ENCODE assay signal across 18 cellular contexts in the genomic region with DNA sequence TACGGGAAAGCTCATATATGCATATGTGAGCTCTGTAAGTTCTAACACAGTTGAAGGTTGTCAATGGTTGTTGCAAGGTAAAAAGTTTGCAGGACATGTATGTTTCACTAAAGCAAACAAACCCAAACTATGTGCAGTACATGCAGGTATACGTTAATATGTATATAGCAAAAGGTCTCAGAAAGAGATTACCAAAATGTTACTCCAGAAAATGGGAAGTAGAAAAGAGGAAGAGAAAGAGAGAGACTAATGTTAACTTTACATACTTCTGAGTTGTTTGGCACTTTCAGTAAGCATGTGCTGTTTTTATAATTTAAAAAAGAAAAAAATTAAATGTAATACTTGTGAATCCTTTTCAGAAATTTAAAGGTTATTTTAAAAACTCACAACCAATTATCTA. TPM values are rescaled to one million over a fixed set of nuclear protein-coding genes. Genes with fewer than 3 reads are reported as not detected.
DNase-seq lines count a peak whose midpoint lies in the region; ATAC-seq and TF ChIP-seq lines count a peak whose summit lies in the region.
"Had no signal": no experiment of that assay in that cellular context is flagged by ENCODE, and none has a peak within 500 bp of the region (broad histone marks: within the 10 kb centered on the region; RNA-seq: fewer than 3 reads in every experiment).

No MANE protein-coding gene starts in this region.

- no peaks in the 10 kb centered on the region for H3K9me3 ChIP-seq in smooth muscle cell (replicated peaks; ENCODE audit: low read depth)
- H3K9me3 ChIP-seq: left lung, tibial artery had no signal

- H3K79me2 ChIP-seq in smooth muscle cell (ENCODE audit: low read depth), result no peaks in the 10 kb centered on the region

- WGBS in smooth muscle cell (ENCODE audit: low lambda C conversion rate), result 91% methylated on average over 2 of the region's 2 CpGs

- no peaks in the 10 kb centered on the region for H3K27me3 ChIP-seq in smooth muscle cell (ENCODE audit: low read depth)
- H3K27me3 ChIP-seq: left lung, tibial artery had no signal

- TF ChIP-seq CTCF in smooth muscle cell (IDR thresholded peaks at IDR 0.05; ENCODE audit: borderline replicate concordance, insufficient read depth, poor library complexity, severe bottlenecking), result no peak

- no peaks in the 10 kb centered on the region for H3K36me3 ChIP-seq in smooth muscle cell (ENCODE audit: low read depth)
- H3K36me3 ChIP-seq: left lung, tibial artery had no signal

- peak; percentile 84 for DNase-seq in NOMO-1 treated with DMSO at 0.1 percent for 48 hours (lab: John Stamatoyannopoulos, UW; ENCODE audit: unreplicated experiment)
- DNase-seq in germinal center (ENCODE audit: low spot score), result peak; percentile 16
- no peak for DNase-seq in NCI-H1436 treated with DMSO at 0.1 percent for 48 hours (lab: John Stamatoyannopoulos, UW)
- no peak for DNase-seq in smooth muscle cell (lab: John Stamatoyannopoulos, UW; ENCODE audit: unreplicated experiment)
- no peak for DNase-seq in nucleus accumbens (lab: John Stamatoyannopoulos, UW)
- DNase-seq: activated CD4-positive, alpha-beta memory T cell treated with anti-CD3 and anti-CD28 coated beads for 36 hours; GOT3; left lung; natural killer cell; NCI-H1092 treated with DMSO at 0.1 percent for 48 hours; retina; stimulated activated CD4-positive, alpha-beta T cell treated with anti-CD3 and anti-CD28 coated beads, Interleukin-2, amount 100 ng/mL, for 24 hours; T-helper 9 cell; tibial artery had no signal

- H3F3A ChIP-seq in smooth muscle cell (ENCODE audit: low read depth), result no peaks in the 10 kb centered on the region

- H3K4me3 ChIP-seq in smooth muscle cell, result no peak overlapping the region
- H3K4me3 ChIP-seq: left lung, tibial artery had no signal

- ATAC-seq in GM18502 (IDR thresholded peaks at IDR 0.05; ENCODE audit: poor library complexity, unreplicated experiment), result peak; percentile 47
- ATAC-seq in HG02852 (IDR thresholded peaks at IDR 0.05; ENCODE audit: unreplicated experiment), result peak; percentile 37
- no peak for ATAC-seq in HG03039 (IDR thresholded peaks at IDR 0.05; ENCODE audit: unreplicated experiment)
- ATAC-seq: esophagus mucosa, left lung, natural killer cell had no signal

- no peaks in the 10 kb centered on the region for H3K4me1 ChIP-seq in smooth muscle cell (ENCODE audit: low read depth)
- H3K4me1 ChIP-seq: tibial artery had no signal

- no peaks in the 10 kb centered on the region for H4K20me1 ChIP-seq in smooth muscle cell (ENCODE audit: low read depth)

- H3K9ac ChIP-seq in smooth muscle cell (ENCODE audit: low read depth), result no peak overlapping the region

- no peak overlapping the region for H3K27ac ChIP-seq in smooth muscle cell (ENCODE audit: low read depth)
- H3K27ac ChIP-seq: left lung, tibial artery had no signal

- H3K4me2 ChIP-seq in smooth muscle cell, result no peak overlapping the region

- H2AFZ ChIP-seq in smooth muscle cell (ENCODE audit: low read depth), result no peak overlapping the region

RNA-seq across cellular contexts. Expression of a gene that starts 32.8 kb away (rescaled TPM):
- total RNA-seq in smooth muscle cell, result 46.0 and 50.2 TPM in 2 replicates
- 14.1 and 14.9 TPM in 2 replicates for polyA plus RNA-seq in smooth muscle cell

RNA-seq across cellular contexts. Expression of a gene that starts 33.3 kb away (rescaled TPM):
- total RNA-seq in smooth muscle cell, result 6.3 and 9.2 TPM in 2 replicates
- polyA plus RNA-seq in smooth muscle cell, result 3.3 and 3.5 TPM in 2 replicates

Comparison
In these comparisons a context has a peak if more than half of its experiments do, and no peak if none do; other contexts are left out.
1. DNase-seq: peak in NOMO-1 treated with DMSO at 0.1 percent for 48 hours (single experiment) and germinal center (single experiment); none in NCI-H1436 treated with DMSO at 0.1 percent for 48 hours (single experiment), smooth muscle cell (single experiment) and nucleus accumbens (0 of 56).